Comparison of ENCODE assay signal across 24 cellular contexts in the genomic region with DNA sequence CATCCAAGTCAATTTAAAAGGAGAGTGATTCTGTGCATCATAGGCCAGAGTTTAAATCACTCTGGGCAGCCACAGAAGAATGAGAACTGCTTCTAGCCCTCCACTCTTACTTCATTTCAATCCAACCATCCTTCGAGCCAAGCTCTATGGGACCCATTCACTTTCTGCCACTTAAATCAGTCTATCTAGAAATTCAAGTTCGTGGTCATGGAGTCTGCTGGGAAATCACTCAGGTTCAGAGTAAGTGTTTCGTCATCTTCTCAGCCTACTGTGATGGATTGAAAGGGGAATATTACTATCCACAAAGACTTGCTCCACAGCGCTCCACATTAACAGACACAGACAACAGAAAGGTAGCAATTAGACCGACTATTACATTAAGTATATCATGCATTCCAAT. TPM values are rescaled to one million over a fixed set of nuclear protein-coding genes. Genes with fewer than 3 reads are reported as not detected.
A peak's percentile ranks its signal among the peaks of the same experiment; 100 is the strongest.
DNase-seq lines count a peak whose midpoint lies in the region; ATAC-seq, FAIRE-seq and TF ChIP-seq lines count a peak whose summit lies in the region.
"Had no signal": no experiment of that assay in that cellular context is flagged by ENCODE, and none has a peak within 500 bp of the region (broad histone marks: within the 10 kb centered on the region; RNA-seq: fewer than 3 reads in every experiment).

No MANE protein-coding gene starts in this region.

- DNase-seq in activated CD4-positive, alpha-beta memory T cell treated with anti-CD3 and anti-CD28 coated beads for 36 hours: no peak
- no peak for DNase-seq in activated CD4-positive, alpha-beta memory T cell treated with anti-CD3 and anti-CD28 coated beads, Interleukin-2, amount 10 ng/mL, durations not matched to agents 7 days and 5 days
- no peak for DNase-seq in K562 (ENCODE audit: extremely low read depth in 1 of 4, low spot score in 3 of 4)
- DNase-seq in renal cortical epithelial cell (ENCODE audit: low read depth): peak; percentile 43
- no peak for DNase-seq in NCI-H1092 (lab: John Stamatoyannopoulos, UW)
- DNase-seq in HK-2 (ENCODE audit: unreplicated experiment): no peak
- DNase-seq: Calu3; CD4-positive, alpha-beta T cell; DMS53; H9; NCI-H1436 treated with DMSO at 0.1 percent for 48 hours; NCI-H2029 treated with DMSO at 0.1 percent for 48 hours; NCI-H2171 treated with DMSO at 0.1 percent for 48 hours; NCI-H748 treated with DMSO at 0.1 percent for 48 hours; OCI-M1; RPMI8226; SIG-M5 had no signal

- H3K27ac ChIP-seq in K562 (ENCODE audit: extremely low read depth, low read depth, low read length): no peak overlapping the region
- H3K27ac ChIP-seq: HL-60 had no signal

- ATAC-seq in K562: no peak
- ATAC-seq in HG02884 (IDR thresholded peaks at IDR 0.05; ENCODE audit: unreplicated experiment): no peak

- H3K27me3 ChIP-seq in Loucy (ENCODE audit: insufficient read depth, low read length, poor library complexity, severe bottlenecking) (no peaks in the 10 kb centered on the region), K562 (ENCODE audit: control insufficient read depth in 2 of 2, insufficient read depth in 2 of 2, low read length in 2 of 2) (no peaks in the 10 kb centered on the region)

- TF ChIP-seq CTCF in Loucy (conservative IDR thresholded peaks at IDR 0.05; ENCODE audit: low read length): no peak
- no peak for TF ChIP-seq CTCF in K562 (IDR thresholded peaks at IDR 0.05 in 2 of 3, conservative IDR thresholded peaks at IDR 0.05 in 1 of 3; ENCODE audit: insufficient read depth in 2 of 3, low read depth in 1 of 3, low read length in 3 of 3)

- no peaks in the 10 kb centered on the region for H3K9me1 ChIP-seq in K562 (ENCODE audit: control insufficient read depth, insufficient read depth, low read length)

- H3K79me2 ChIP-seq in Loucy (ENCODE audit: insufficient read depth, low read length) (peaks cover 75% of the 10 kb centered on the region), K562 (ENCODE audit: control insufficient read depth, insufficient read depth, low read length) (peaks cover 45% of the 10 kb centered on the region)

- POLR2A ChIA-PET in activated CD4-positive, alpha-beta memory T cell treated with anti-CD3 and anti-CD28 coated beads for 36 hours (lab: Charles Lee): interaction anchor here (0.6 kb wide), 1 partner anchor 99 kb away, joined by 5 read pairs; no protein-coding TSS in a partner anchor
- POLR2A ChIA-PET in activated CD4-positive, alpha-beta memory T cell treated with anti-CD3 and anti-CD28 coated beads, Interleukin-2, amount 10 ng/mL, durations not matched to agents 7 days and 5 days (lab: Charles Lee): interaction anchor here (1.0 to 2.1 kb wide), 2 partner anchors 10 to 71 kb away, joined by 4 to 6 read pairs; a partner anchor contains a TSS
- POLR2A ChIA-PET in K562 (lab: Yijun Ruan, JAX): interaction anchor here (0.6 to 1.0 kb wide), 3 partner anchors 10 to 764 kb away, joined by 3 to 4 read pairs (median 3); a partner anchor contains a TSS

- H3K9me3 ChIP-seq in Loucy (ENCODE audit: insufficient read depth, low read depth, low read length) (no peaks in the 10 kb centered on the region), K562 (replicated peaks; ENCODE audit: control insufficient read depth, insufficient read depth, low read depth, low read length) (no peaks in the 10 kb centered on the region; the same call in 1 of the 2 replicates)

- H3K9me3 Mint-ChIP-seq in activated CD4-positive, alpha-beta memory T cell treated with anti-CD3 and anti-CD28 coated beads for 36 hours: no peaks in the 10 kb centered on the region
- H3K9me3 Mint-ChIP-seq in activated CD4-positive, alpha-beta memory T cell treated with anti-CD3 and anti-CD28 coated beads, Interleukin-2, amount 10 ng/mL, durations not matched to agents 7 days and 5 days: no peaks in the 10 kb centered on the region
- H3K9me3 Mint-ChIP-seq: CD4-positive, alpha-beta T cell; H9; IgD-negative memory B cell had no signal

- BruUV-seq in K562 (replicated peaks; lab: Mats Ljungman, UMichigan): no TSS peak

- H2AFZ ChIP-seq in Loucy (ENCODE audit: low read length) (no peak overlapping the region), K562 (ENCODE audit: low read depth, low read length) (no peak overlapping the region)

- peak overlapping the region; percentile 33 for H3K4me3 ChIP-seq in Loucy (ENCODE audit: low read length, poor library complexity, severe bottlenecking)
- H3K4me3 ChIP-seq in K562: no peak overlapping the region

- H3K4me2 ChIP-seq in Loucy (ENCODE audit: low read depth, low read length, poor library complexity, severe bottlenecking): peak overlapping the region; percentile 95
- H3K4me2 ChIP-seq in K562 (ENCODE audit: insufficient read depth, low read length): no peak overlapping the region

- in situ Hi-C loops in K562 (cut with MboI): no loop called here

- H3K36me3 Mint-ChIP-seq in activated CD4-positive, alpha-beta memory T cell treated with anti-CD3 and anti-CD28 coated beads for 36 hours: peaks cover 28% of the 10 kb centered on the region
- peaks cover 77% of the 10 kb centered on the region for H3K36me3 Mint-ChIP-seq in activated CD4-positive, alpha-beta memory T cell treated with anti-CD3 and anti-CD28 coated beads, Interleukin-2, amount 10 ng/mL, durations not matched to agents 7 days and 5 days (ENCODE audit: low read depth)

- no peaks in the 10 kb centered on the region for H3K27me3 Mint-ChIP-seq in activated CD4-positive, alpha-beta memory T cell treated with anti-CD3 and anti-CD28 coated beads for 36 hours
- no peaks in the 10 kb centered on the region for H3K27me3 Mint-ChIP-seq in activated CD4-positive, alpha-beta memory T cell treated with anti-CD3 and anti-CD28 coated beads, Interleukin-2, amount 10 ng/mL, durations not matched to agents 7 days and 5 days
- H3K27me3 Mint-ChIP-seq: CD4-positive, alpha-beta T cell; IgD-negative memory B cell had no signal

- H4K20me1 ChIP-seq in Loucy (ENCODE audit: insufficient read depth, low read length, poor library complexity, severe bottlenecking) (peaks cover 28% of the 10 kb centered on the region), K562 (replicated peaks; ENCODE audit: control insufficient read depth, insufficient read depth, low read length) (0 out of 2 replicates have a peak, but pooled peaks cover 3% of the 10 kb centered on the region)

- H3K27ac Mint-ChIP-seq in activated CD4-positive, alpha-beta memory T cell treated with anti-CD3 and anti-CD28 coated beads for 36 hours: peak overlapping the region; percentile 42
- no peak overlapping the region for H3K27ac Mint-ChIP-seq in activated CD4-positive, alpha-beta memory T cell treated with anti-CD3 and anti-CD28 coated beads, Interleukin-2, amount 10 ng/mL, durations not matched to agents 7 days and 5 days
- H3K27ac Mint-ChIP-seq: CD4-positive, alpha-beta T cell had no signal

- no peak for TF ChIP-seq RAD21 in K562 (CRISPR knock-in tag; conservative IDR thresholded peaks at IDR 0.05 in 1 of 2, IDR thresholded peaks at IDR 0.05 in 1 of 2)

- no peaks in the 10 kb centered on the region for H3F3A ChIP-seq in Loucy (ENCODE audit: low read depth)

- TF ChIP-seq EP300 in K562 (IDR thresholded peaks at IDR 0.05; ENCODE audit: low read length): no peak

- no peaks in the 10 kb centered on the region for H3K9me2 ChIP-seq in Loucy (replicated peaks; ENCODE audit: low read depth, low read length)

- CTCF ChIA-PET in activated CD4-positive, alpha-beta memory T cell treated with anti-CD3 and anti-CD28 coated beads for 36 hours (lab: Charles Lee): interaction anchor here (0.6 kb wide), 1 partner anchor 59 kb away, joined by 4 read pairs; no protein-coding TSS in a partner anchor
- CTCF ChIA-PET in activated CD4-positive, alpha-beta memory T cell treated with anti-CD3 and anti-CD28 coated beads, Interleukin-2, amount 10 ng/mL, durations not matched to agents 7 days and 5 days (lab: Charles Lee): interaction anchor here (1.1 kb wide), 1 partner anchor 156 kb away, joined by 3 read pairs; no protein-coding TSS in a partner anchor
- CTCF ChIA-PET in K562 (lab: Yijun Ruan, JAX; ENCODE audit: low intra/inter-chr PET ratio): no interaction called here

- TF ChIP-seq POLR2A in K562 (conservative IDR thresholded peaks at IDR 0.05): no peak

- intact Hi-C loops in activated CD4-positive, alpha-beta memory T cell treated with anti-CD3 and anti-CD28 coated beads for 36 hours (cut with micrococcal nuclease): no loop called here
- intact Hi-C loops in K562 (cut with micrococcal nuclease): no loop called here

- H3K9ac ChIP-seq in Loucy (ENCODE audit: low read depth, low read length, poor library complexity, severe bottlenecking): peak overlapping the region; percentile 25
- H3K9ac ChIP-seq in K562 (ENCODE audit: insufficient read depth in 1 of 2, low read depth in 2 of 2, low read length in 2 of 2): no peak overlapping the region

- H3K4me1 ChIP-seq in Loucy (ENCODE audit: insufficient read depth, low read length, poor library complexity, severe bottlenecking) (peaks cover 40% of the 10 kb centered on the region), K562 (replicated peaks in 1 of 2; ENCODE audit: control insufficient read depth in 2 of 2, insufficient read depth in 2 of 2, low read length in 2 of 2) (peaks cover 7 to 17% of the 10 kb centered on the region in 2 experiments; a peak in 4 of 5 replicates)

- peaks cover 27% of the 10 kb centered on the region; the same call in 1 of the 2 replicates for H3K36me3 ChIP-seq in Loucy (ENCODE audit: insufficient read depth, low read length)
- peaks cover 62% of the 10 kb centered on the region for H3K36me3 ChIP-seq in K562 (ENCODE audit: control insufficient read depth, insufficient read depth, low read length)

- FAIRE-seq in K562 (lab: Jason Lieb, UNC): peak; percentile 11
- FAIRE-seq: HTR-8/SVneo had no signal

- WGBS in K562 (ENCODE audit: insufficient coverage, low coverage, missing lambda C conversion rate): 93% methylated on average over 5 of the region's 5 CpGs

- H3K4me3 Mint-ChIP-seq in activated CD4-positive, alpha-beta memory T cell treated with anti-CD3 and anti-CD28 coated beads for 36 hours: no peak overlapping the region
- no peak overlapping the region for H3K4me3 Mint-ChIP-seq in activated CD4-positive, alpha-beta memory T cell treated with anti-CD3 and anti-CD28 coated beads, Interleukin-2, amount 10 ng/mL, durations not matched to agents 7 days and 5 days
- H3K4me3 Mint-ChIP-seq: CD4-positive, alpha-beta T cell; H9 had no signal

- H3K4me1 Mint-ChIP-seq in activated CD4-positive, alpha-beta memory T cell treated with anti-CD3 and anti-CD28 coated beads for 36 hours (ENCODE audit: low read depth): peaks cover 32% of the 10 kb centered on the region
- peaks cover 46% of the 10 kb centered on the region for H3K4me1 Mint-ChIP-seq in activated CD4-positive, alpha-beta memory T cell treated with anti-CD3 and anti-CD28 coated beads, Interleukin-2, amount 10 ng/mL, durations not matched to agents 7 days and 5 days

RNA-seq across cellular contexts. Expression of a gene that starts 4.6 kb away (rescaled TPM):
- 10 to 100 TPM; 17.2 to 18.3 TPM for total RNA-seq in activated CD4-positive, alpha-beta memory T cell treated with anti-CD3 and anti-CD28 coated beads for 36 hours
- total RNA-seq in activated CD4-positive, alpha-beta memory T cell treated with anti-CD3 and anti-CD28 coated beads, Interleukin-2, amount 10 ng/mL, durations not matched to agents 7 days and 5 days: 10 to 100 TPM; 36.8 to 40.4 TPM
- total RNA-seq in K562 (2011; cell fraction: chromatin; rRNA removed; ENCODE audit: low replicate concordance): 28.6 and 101 TPM in 2 replicates
- 15.3 and 118 TPM in 2 replicates for total RNA-seq in K562 (2011; cell fraction: nucleolus; rRNA removed)
- total RNA-seq in K562 (2011; cell fraction: nucleoplasm; rRNA removed): 19.7 and 20.5 TPM in 2 replicates
- total RNA-seq in K562 (2014; rRNA removed) (8.8 and 10.5 TPM in 2 replicates), K562 (2014; rRNA removed; fragmentation: Illumina TruSeq; extraction: Trizol) (21.4 and 22.2 TPM in 2 replicates), K562 (2015; rRNA removed; fragmentation: Illumina TruSeq; extraction: Trizol) (19.5 and 19.6 TPM in 2 replicates), K562 (2021) (10.5 and 13.0 TPM in 2 replicates), renal cortical epithelial cell (9.7 and 12.2 TPM in 2 replicates)
- polyA plus RNA-seq in K562 (2011; rRNA removed) (7.6 and 10.5 TPM in 2 replicates), K562 (2014; fragmentation: Illumina TruSeq; extraction: Trizol) (13.9 and 15.5 TPM in 2 replicates), K562 (2014; fragmentation: Nextera tagmentation; extraction: Ambion mirVana) (10 to 100 TPM; 15.6 to 22.0 TPM), K562 (2014; rRNA removed) (8.3 and 10.0 TPM in 2 replicates)
- 2.8 and 4.0 TPM in 2 replicates for polyA plus RNA-seq in K562 (2011; cell fraction: cytosol; rRNA removed)
- 8.5 and 9.4 TPM in 2 replicates for polyA plus RNA-seq in K562 (2011; cell fraction: nucleus; rRNA removed)
- 7.7 and 11.3 TPM in 2 replicates for polyA plus RNA-seq in K562 (2012)
- 18.7 and 20.0 TPM in 2 replicates for polyA minus RNA-seq in K562 (2011; rRNA and poly(A)+ RNA removed)
- 5.4 and 6.3 TPM in 2 replicates for polyA minus RNA-seq in K562 (2011; cell fraction: cytosol; rRNA and poly(A)+ RNA removed)
- 13.6 and 16.2 TPM in 2 replicates for polyA minus RNA-seq in K562 (2011; cell fraction: nucleus; rRNA and poly(A)+ RNA removed)

RNA-seq across cellular contexts. Expression of a gene that starts 9.9 kb away (rescaled TPM):
- total RNA-seq in activated CD4-positive, alpha-beta memory T cell treated with anti-CD3 and anti-CD28 coated beads for 36 hours: 1 to 10 TPM in 1 of 2 experiments, under 1 TPM in 1; 0.95 to 1.4 TPM
- total RNA-seq in activated CD4-positive, alpha-beta memory T cell treated with anti-CD3 and anti-CD28 coated beads, Interleukin-2, amount 10 ng/mL, durations not matched to agents 7 days and 5 days: 1 to 10 TPM in 1 of 2 experiments, under 1 TPM in 1; 0.75 to 1.3 TPM
- not detected in 2 replicates for total RNA-seq in K562 (2011; cell fraction: chromatin; rRNA removed; ENCODE audit: low replicate concordance)
- total RNA-seq in K562 (2011; cell fraction: nucleolus; rRNA removed): not detected in 2 replicates
- not detected in 2 replicates for total RNA-seq in K562 (2011; cell fraction: nucleoplasm; rRNA removed)
- 1.7 TPM in 1 of 2 replicates, not detected in the other for total RNA-seq in K562 (2014; rRNA removed)
- total RNA-seq in K562 (2014; rRNA removed; fragmentation: Illumina TruSeq; extraction: Trizol): 0.58 TPM in 1 of 2 replicates, not detected in the other
- total RNA-seq in K562 (2015; rRNA removed; fragmentation: Illumina TruSeq; extraction: Trizol): not detected in 2 replicates
- total RNA-seq in K562 (2021): not detected in 2 replicates
- 0.51 TPM in 1 of 2 replicates, not detected in the other for polyA plus RNA-seq in K562 (2011; rRNA removed)
- polyA plus RNA-seq in K562 (2011; cell fraction: cytosol; rRNA removed): not detected in 2 replicates
- polyA plus RNA-seq in K562 (2011; cell fraction: nucleus; rRNA removed): not detected in 2 replicates
- 0.44 and 0.48 TPM in 2 replicates for polyA plus RNA-seq in K562 (2012)
- 0.42 TPM in 1 of 2 replicates, not detected in the other for polyA plus RNA-seq in K562 (2014; fragmentation: Illumina TruSeq; extraction: Trizol)
- under 1 TPM; 0.50 to 0.77 TPM for polyA plus RNA-seq in K562 (2014; fragmentation: Nextera tagmentation; extraction: Ambion mirVana)
- 0.19 and 0.78 TPM in 2 replicates for polyA plus RNA-seq in K562 (2014; rRNA removed)
- not detected in 2 replicates for polyA minus RNA-seq in K562 (2011; rRNA and poly(A)+ RNA removed)
- not detected in 2 replicates for polyA minus RNA-seq in K562 (2011; cell fraction: cytosol; rRNA and poly(A)+ RNA removed)
- not detected in 2 replicates for polyA minus RNA-seq in K562 (2011; cell fraction: nucleus; rRNA and poly(A)+ RNA removed)
- total RNA-seq in renal cortical epithelial cell: 0.40 TPM in 1 of 2 replicates, not detected in the other
- total RNA-seq: Calu3; CD4-positive, alpha-beta T cell; LHCN-M2; NCI-H460 had no signal
